Comparison of ENCODE assay signal across 2 cellular contexts in genomic region chr11:78197816-78198215, GRCh38.
TF ChIP-seq lines count a peak whose summit lies in the region.

No MANE protein-coding gene starts in this region.

TF ChIP-seq in HepG2, 621 proteins besides CTCF, POLR2A, EP300 and RAD21:
- TF ChIP-seq ZBTB3 (CRISPR knock-in tag; IDR thresholded peaks at IDR 0.05; ENCODE audit: borderline replicate concordance, low read depth), result no peak
- TF ChIP-seq ZNF768 (CRISPR knock-in tag; IDR thresholded peaks at IDR 0.05), result peak; percentile 44; the same call in 1 of the 2 replicates
TF ChIP-seq in HepG2: peak in this region for 1.

TF ChIP-seq in HEK293, 187 proteins besides CTCF, POLR2A, EP300 and RAD21:
- TF ChIP-seq ZNF600 (tag by site-specific recombination; IDR thresholded peaks at IDR 0.05), result 0 out of 2 replicates have a peak, but pooled peaks have one; percentile 21
- no peak for TF ChIP-seq ZNF626 (tag by site-specific recombination; IDR thresholded peaks at IDR 0.05)
